In the genomic region with DNA sequence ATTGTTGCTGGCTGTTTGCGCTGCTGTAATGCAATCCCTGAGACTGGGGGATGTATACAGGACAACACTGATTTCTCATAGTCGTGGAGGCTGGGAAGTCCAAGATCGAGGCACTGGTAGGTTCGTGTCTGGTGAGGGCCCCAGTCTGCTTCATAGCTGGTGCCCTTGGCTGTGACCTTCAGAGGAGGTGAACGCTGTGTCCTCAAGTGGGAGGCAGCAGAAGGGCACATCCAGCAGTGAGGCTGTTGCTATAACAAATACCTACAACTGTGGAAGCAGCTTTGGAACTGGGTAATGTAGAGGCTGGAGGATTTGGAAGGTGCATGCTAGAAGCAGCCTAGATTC, we compare ENCODE assay signal across 1 cellular context.
A peak's percentile ranks its signal among the peaks of the same experiment; 100 is the strongest.
TF ChIP-seq lines count a peak whose summit lies in the region.

No MANE protein-coding gene starts in this region.

TF ChIP-seq in HepG2, 621 proteins besides CTCF, POLR2A, EP300 and RAD21:
- TF ChIP-seq, protein P1, sequence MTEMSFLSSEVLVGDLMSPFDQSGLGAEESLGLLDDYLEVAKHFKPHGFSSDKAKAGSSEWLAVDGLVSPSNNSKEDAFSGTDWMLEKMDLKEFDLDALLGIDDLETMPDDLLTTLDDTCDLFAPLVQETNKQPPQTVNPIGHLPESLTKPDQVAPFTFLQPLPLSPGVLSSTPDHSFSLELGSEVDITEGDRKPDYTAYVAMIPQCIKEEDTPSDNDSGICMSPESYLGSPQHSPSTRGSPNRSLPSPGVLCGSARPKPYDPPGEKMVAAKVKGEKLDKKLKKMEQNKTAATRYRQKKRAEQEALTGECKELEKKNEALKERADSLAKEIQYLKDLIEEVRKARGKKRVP (CRISPR knock-in tag; IDR thresholded peaks at IDR 0.05), result no peak
- no peak for TF ChIP-seq HMG20A (CRISPR knock-in tag; IDR thresholded peaks at IDR 0.05; ENCODE audit: borderline replicate concordance)
- TF ChIP-seq RARA (CRISPR knock-in tag; IDR thresholded peaks at IDR 0.05), result peak; percentile 55
- TF ChIP-seq, protein P2, sequence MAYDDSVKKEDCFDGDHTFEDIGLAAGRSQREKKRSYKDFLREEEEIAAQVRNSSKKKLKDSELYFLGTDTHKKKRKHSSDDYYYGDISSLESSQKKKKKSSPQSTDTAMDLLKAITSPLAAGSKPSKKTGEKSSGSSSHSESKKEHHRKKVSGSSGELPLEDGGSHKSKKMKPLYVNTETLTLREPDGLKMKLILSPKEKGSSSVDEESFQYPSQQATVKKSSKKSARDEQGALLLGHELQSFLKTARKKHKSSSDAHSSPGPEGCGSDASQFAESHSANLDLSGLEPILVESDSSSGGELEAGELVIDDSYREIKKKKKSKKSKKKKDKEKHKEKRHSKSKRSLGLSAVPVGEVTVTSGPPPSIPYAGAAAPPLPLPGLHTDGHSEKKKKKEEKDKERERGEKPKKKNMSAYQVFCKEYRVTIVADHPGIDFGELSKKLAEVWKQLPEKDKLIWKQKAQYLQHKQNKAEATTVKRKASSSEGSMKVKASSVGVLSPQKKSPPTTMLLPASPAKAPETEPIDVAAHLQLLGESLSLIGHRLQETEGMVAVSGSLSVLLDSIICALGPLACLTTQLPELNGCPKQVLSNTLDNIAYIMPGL (CRISPR knock-in tag; IDR thresholded peaks at IDR 0.05; ENCODE audit: borderline replicate concordance in 1 of 2, low read depth in 1 of 2), result no peak
- peak; percentile 47; the same call in 1 of the 2 replicates for TF ChIP-seq RXRA (CRISPR knock-in tag; IDR thresholded peaks at IDR 0.05)
- TF ChIP-seq, protein P3, sequence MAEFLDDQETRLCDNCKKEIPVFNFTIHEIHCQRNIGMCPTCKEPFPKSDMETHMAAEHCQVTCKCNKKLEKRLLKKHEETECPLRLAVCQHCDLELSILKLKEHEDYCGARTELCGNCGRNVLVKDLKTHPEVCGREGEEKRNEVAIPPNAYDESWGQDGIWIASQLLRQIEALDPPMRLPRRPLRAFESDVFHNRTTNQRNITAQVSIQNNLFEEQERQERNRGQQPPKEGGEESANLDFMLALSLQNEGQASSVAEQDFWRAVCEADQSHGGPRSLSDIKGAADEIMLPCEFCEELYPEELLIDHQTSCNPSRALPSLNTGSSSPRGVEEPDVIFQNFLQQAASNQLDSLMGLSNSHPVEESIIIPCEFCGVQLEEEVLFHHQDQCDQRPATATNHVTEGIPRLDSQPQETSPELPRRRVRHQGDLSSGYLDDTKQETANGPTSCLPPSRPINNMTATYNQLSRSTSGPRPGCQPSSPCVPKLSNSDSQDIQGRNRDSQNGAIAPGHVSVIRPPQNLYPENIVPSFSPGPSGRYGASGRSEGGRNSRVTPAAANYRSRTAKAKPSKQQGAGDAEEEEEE (CRISPR knock-in tag; IDR thresholded peaks at IDR 0.05; ENCODE audit: borderline replicate concordance), result no peak
- no peak for TF ChIP-seq ZNF44 (CRISPR knock-in tag; IDR thresholded peaks at IDR 0.05)
- TF ChIP-seq ZNF788 (CRISPR knock-in tag; IDR thresholded peaks at IDR 0.05; ENCODE audit: borderline replicate concordance), result 0 out of 2 replicates have a peak, but pooled peaks have one; percentile 23
- TF ChIP-seq, protein P4, sequence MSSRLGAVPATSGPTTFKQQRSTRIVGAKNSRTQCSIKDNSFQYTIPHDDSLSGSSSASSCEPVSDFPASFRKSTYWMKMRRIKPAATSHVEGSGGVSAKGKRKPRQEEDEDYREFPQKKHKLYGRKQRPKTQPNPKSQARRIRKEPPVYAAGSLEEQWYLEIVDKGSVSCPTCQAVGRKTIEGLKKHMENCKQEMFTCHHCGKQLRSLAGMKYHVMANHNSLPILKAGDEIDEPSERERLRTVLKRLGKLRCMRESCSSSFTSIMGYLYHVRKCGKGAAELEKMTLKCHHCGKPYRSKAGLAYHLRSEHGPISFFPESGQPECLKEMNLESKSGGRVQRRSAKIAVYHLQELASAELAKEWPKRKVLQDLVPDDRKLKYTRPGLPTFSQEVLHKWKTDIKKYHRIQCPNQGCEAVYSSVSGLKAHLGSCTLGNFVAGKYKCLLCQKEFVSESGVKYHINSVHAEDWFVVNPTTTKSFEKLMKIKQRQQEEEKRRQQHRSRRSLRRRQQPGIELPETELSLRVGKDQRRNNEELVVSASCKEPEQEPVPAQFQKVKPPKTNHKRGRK (CRISPR knock-in tag; IDR thresholded peaks at IDR 0.05), result no peak
- TF ChIP-seq, protein P5, sequence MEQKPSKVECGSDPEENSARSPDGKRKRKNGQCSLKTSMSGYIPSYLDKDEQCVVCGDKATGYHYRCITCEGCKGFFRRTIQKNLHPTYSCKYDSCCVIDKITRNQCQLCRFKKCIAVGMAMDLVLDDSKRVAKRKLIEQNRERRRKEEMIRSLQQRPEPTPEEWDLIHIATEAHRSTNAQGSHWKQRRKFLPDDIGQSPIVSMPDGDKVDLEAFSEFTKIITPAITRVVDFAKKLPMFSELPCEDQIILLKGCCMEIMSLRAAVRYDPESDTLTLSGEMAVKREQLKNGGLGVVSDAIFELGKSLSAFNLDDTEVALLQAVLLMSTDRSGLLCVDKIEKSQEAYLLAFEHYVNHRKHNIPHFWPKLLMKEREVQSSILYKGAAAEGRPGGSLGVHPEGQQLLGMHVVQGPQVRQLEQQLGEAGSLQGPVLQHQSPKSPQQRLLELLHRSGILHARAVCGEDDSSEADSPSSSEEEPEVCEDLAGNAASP (CRISPR knock-in tag; IDR thresholded peaks at IDR 0.05; ENCODE audit: borderline replicate concordance), result peak; percentile 11; the same call in 1 of the 2 replicates
- TF ChIP-seq, protein P6, sequence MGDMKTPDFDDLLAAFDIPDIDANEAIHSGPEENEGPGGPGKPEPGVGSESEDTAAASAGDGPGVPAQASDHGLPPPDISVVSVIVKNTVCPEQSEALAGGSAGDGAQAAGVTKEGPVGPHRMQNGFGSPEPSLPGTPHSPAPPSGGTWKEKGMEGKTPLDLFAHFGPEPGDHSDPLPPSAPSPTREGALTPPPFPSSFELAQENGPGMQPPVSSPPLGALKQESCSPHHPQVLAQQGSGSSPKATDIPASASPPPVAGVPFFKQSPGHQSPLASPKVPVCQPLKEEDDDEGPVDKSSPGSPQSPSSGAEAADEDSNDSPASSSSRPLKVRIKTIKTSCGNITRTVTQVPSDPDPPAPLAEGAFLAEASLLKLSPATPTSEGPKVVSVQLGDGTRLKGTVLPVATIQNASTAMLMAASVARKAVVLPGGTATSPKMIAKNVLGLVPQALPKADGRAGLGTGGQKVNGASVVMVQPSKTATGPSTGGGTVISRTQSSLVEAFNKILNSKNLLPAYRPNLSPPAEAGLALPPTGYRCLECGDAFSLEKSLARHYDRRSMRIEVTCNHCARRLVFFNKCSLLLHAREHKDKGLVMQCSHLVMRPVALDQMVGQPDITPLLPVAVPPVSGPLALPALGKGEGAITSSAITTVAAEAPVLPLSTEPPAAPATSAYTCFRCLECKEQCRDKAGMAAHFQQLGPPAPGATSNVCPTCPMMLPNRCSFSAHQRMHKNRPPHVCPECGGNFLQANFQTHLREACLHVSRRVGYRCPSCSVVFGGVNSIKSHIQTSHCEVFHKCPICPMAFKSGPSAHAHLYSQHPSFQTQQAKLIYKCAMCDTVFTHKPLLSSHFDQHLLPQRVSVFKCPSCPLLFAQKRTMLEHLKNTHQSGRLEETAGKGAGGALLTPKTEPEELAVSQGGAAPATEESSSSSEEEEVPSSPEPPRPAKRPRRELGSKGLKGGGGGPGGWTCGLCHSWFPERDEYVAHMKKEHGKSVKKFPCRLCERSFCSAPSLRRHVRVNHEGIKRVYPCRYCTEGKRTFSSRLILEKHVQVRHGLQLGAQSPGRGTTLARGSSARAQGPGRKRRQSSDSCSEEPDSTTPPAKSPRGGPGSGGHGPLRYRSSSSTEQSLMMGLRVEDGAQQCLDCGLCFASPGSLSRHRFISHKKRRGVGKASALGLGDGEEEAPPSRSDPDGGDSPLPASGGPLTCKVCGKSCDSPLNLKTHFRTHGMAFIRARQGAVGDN (CRISPR knock-in tag; IDR thresholded peaks at IDR 0.05), result peak; percentile 20; the same call in 1 of the 2 replicates
- TF ChIP-seq, protein P7, sequence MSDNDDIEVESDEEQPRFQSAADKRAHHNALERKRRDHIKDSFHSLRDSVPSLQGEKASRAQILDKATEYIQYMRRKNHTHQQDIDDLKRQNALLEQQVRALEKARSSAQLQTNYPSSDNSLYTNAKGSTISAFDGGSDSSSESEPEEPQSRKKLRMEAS (IDR thresholded peaks at IDR 0.05), result no peak
- no peak for TF ChIP-seq ZC3H13 (CRISPR knock-in tag; IDR thresholded peaks at IDR 0.05)
- TF ChIP-seq HNF4A (CRISPR knock-in tag; IDR thresholded peaks at IDR 0.05), result no peak
- TF ChIP-seq, protein P8, sequence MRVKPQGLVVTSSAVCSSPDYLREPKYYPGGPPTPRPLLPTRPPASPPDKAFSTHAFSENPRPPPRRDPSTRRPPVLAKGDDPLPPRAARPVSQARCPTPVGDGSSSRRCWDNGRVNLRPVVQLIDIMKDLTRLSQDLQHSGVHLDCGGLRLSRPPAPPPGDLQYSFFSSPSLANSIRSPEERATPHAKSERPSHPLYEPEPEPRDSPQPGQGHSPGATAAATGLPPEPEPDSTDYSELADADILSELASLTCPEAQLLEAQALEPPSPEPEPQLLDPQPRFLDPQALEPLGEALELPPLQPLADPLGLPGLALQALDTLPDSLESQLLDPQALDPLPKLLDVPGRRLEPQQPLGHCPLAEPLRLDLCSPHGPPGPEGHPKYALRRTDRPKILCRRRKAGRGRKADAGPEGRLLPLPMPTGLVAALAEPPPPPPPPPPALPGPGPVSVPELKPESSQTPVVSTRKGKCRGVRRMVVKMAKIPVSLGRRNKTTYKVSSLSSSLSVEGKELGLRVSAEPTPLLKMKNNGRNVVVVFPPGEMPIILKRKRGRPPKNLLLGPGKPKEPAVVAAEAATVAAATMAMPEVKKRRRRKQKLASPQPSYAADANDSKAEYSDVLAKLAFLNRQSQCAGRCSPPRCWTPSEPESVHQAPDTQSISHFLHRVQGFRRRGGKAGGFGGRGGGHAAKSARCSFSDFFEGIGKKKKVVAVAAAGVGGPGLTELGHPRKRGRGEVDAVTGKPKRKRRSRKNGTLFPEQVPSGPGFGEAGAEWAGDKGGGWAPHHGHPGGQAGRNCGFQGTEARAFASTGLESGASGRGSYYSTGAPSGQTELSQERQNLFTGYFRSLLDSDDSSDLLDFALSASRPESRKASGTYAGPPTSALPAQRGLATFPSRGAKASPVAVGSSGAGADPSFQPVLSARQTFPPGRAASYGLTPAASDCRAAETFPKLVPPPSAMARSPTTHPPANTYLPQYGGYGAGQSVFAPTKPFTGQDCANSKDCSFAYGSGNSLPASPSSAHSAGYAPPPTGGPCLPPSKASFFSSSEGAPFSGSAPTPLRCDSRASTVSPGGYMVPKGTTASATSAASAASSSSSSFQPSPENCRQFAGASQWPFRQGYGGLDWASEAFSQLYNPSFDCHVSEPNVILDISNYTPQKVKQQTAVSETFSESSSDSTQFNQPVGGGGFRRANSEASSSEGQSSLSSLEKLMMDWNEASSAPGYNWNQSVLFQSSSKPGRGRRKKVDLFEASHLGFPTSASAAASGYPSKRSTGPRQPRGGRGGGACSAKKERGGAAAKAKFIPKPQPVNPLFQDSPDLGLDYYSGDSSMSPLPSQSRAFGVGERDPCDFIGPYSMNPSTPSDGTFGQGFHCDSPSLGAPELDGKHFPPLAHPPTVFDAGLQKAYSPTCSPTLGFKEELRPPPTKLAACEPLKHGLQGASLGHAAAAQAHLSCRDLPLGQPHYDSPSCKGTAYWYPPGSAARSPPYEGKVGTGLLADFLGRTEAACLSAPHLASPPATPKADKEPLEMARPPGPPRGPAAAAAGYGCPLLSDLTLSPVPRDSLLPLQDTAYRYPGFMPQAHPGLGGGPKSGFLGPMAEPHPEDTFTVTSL (CRISPR knock-in tag; IDR thresholded peaks at IDR 0.05; ENCODE audit: borderline replicate concordance), result no peak
- TF ChIP-seq ZNF337 (CRISPR knock-in tag; IDR thresholded peaks at IDR 0.05; ENCODE audit: borderline replicate concordance, low read depth), result no peak
- TF ChIP-seq ESRRA (CRISPR knock-in tag; IDR thresholded peaks at IDR 0.05; ENCODE audit: low read depth), result peak; percentile 69
- 0 out of 2 replicates have a peak, but pooled peaks have one; percentile 26 for TF ChIP-seq PITX1 (CRISPR knock-in tag; IDR thresholded peaks at IDR 0.05)
- no peak for TF ChIP-seq ZFP36 (IDR thresholded peaks at IDR 0.05; ENCODE audit: borderline replicate concordance, low read depth, low read length, partially characterized antibody)
- no peak for TF ChIP-seq ZFYVE20 (CRISPR knock-in tag; IDR thresholded peaks at IDR 0.05; ENCODE audit: borderline replicate concordance, low read depth)
- TF ChIP-seq, protein P9, sequence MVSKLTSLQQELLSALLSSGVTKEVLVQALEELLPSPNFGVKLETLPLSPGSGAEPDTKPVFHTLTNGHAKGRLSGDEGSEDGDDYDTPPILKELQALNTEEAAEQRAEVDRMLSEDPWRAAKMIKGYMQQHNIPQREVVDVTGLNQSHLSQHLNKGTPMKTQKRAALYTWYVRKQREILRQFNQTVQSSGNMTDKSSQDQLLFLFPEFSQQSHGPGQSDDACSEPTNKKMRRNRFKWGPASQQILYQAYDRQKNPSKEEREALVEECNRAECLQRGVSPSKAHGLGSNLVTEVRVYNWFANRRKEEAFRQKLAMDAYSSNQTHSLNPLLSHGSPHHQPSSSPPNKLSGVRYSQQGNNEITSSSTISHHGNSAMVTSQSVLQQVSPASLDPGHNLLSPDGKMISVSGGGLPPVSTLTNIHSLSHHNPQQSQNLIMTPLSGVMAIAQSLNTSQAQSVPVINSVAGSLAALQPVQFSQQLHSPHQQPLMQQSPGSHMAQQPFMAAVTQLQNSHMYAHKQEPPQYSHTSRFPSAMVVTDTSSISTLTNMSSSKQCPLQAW (CRISPR knock-in tag; IDR thresholded peaks at IDR 0.05), result 0 out of 2 replicates have a peak, but pooled peaks have one; percentile 28
- TF ChIP-seq TAF1 (CRISPR knock-in tag; IDR thresholded peaks at IDR 0.05), result no peak
- no peak for TF ChIP-seq ZNF207 (IDR thresholded peaks at IDR 0.05; ENCODE audit: borderline replicate concordance)
- TF ChIP-seq ATF7-NPFF (CRISPR knock-in tag; IDR thresholded peaks at IDR 0.05; ENCODE audit: low read depth), result no peak
- no peak for TF ChIP-seq ZNF12 (CRISPR knock-in tag; IDR thresholded peaks at IDR 0.05)
- no peak for TF ChIP-seq ZFP36L1 (CRISPR knock-in tag; IDR thresholded peaks at IDR 0.05)
- TF ChIP-seq GPN1 (CRISPR knock-in tag; IDR thresholded peaks at IDR 0.05; ENCODE audit: borderline replicate concordance), result no peak
- no peak for TF ChIP-seq NAIF1 (CRISPR knock-in tag; IDR thresholded peaks at IDR 0.05; ENCODE audit: borderline replicate concordance)
- peak; percentile 98 for TF ChIP-seq ZNF564 (CRISPR knock-in tag; IDR thresholded peaks at IDR 0.05)
- 0 out of 2 replicates have a peak, but pooled peaks have one; percentile 27 for TF ChIP-seq RFX5 (IDR thresholded peaks at IDR 0.05; ENCODE audit: low read depth, low read length)
- TF ChIP-seq, protein P10, sequence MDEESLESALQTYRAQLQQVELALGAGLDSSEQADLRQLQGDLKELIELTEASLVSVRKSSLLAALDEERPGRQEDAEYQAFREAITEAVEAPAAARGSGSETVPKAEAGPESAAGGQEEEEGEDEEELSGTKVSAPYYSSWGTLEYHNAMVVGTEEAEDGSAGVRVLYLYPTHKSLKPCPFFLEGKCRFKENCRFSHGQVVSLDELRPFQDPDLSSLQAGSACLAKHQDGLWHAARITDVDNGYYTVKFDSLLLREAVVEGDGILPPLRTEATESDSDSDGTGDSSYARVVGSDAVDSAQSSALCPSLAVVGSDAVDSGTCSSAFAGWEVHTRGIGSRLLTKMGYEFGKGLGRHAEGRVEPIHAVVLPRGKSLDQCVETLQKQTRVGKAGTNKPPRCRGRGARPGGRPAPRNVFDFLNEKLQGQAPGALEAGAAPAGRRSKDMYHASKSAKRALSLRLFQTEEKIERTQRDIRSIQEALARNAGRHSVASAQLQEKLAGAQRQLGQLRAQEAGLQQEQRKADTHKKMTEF (CRISPR knock-in tag; IDR thresholded peaks at IDR 0.05), result no peak
